Comparison of ENCODE assay signal across 7 cellular contexts in the genomic region with DNA sequence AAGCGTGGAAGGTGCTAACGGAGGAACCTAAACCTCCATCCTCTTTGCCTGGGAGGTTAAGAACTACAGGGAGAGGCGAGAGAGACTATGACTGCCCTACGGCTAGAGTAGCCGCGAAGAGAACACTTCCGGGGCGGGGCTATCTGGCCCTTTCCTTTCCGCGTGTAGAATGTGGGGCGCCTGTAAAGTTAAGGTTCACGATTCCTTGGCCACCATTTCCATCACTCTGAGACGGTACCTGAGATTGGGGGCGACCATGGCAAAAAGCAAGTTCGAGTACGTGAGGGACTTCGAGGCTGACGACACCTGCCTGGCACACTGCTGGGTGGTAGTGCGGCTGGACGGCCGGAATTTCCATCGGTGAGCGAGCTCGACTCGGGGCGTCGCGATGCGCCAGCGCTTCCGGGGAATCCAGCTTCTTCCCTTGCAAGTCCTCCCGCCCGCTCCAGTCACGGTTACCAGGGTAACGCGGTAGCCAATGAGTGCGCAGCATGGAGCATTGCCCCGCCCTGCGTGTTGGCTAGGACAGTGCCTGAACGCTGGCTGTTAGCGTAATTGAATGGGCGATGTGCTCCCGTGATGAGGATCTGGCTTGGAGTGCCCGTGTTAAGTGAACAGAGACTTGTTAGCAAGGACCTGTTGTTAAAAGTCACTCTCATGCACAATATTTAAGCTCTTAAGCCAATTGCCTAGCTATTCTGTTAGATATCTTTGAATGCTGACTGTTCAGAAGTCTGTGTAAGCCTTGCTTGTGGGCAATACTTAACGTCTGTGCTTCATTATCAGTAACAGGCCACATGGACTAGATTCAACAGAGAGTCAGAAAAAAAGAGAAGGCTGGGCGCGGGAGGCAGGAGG. TPM values are rescaled to one million over a fixed set of nuclear protein-coding genes. Genes with fewer than 3 reads are reported as not detected.
DNase-seq lines count a peak whose midpoint lies in the region; ATAC-seq and TF ChIP-seq lines count a peak whose summit lies in the region.

A gene (plus strand): TSS at position 149 of the 858 bp plus-strand sequence. CDS start 21 bp downstream, at position 170.

- TF ChIP-seq CTCF in hepatocyte (IDR thresholded peaks at IDR 0.05; ENCODE audit: poor library complexity) = no peak

- peak within 1 kb of the TSS; percentile 65 for H2AFZ ChIP-seq in hepatocyte

- peak within 1 kb of the TSS; percentile 84 for H3K4me2 ChIP-seq in hepatocyte

- no peaks in the 10 kb centered on the region for H4K20me1 ChIP-seq in hepatocyte (ENCODE audit: insufficient read depth, poor library complexity, severe bottlenecking)

- no peaks in the 10 kb centered on the region for H3K9me2 ChIP-seq in hepatocyte (replicated peaks; ENCODE audit: insufficient read depth)

- H3K79me2 ChIP-seq in hepatocyte = peaks cover 6% of the 10 kb centered on the region

- no peaks in the 10 kb centered on the region for H3K4me1 ChIP-seq in hepatocyte (ENCODE audit: insufficient read depth)

- H3K27me3 ChIP-seq in hepatocyte = no peaks in the 10 kb centered on the region

- ATAC-seq in GM18508 (IDR thresholded peaks at IDR 0.05; ENCODE audit: insufficient read depth, unreplicated experiment) (peak; percentile 70), HG03025 (IDR thresholded peaks at IDR 0.05; ENCODE audit: low FRiP score, unreplicated experiment) (peak; percentile 89)

- DNase-seq in NCI-H2081 (lab: John Stamatoyannopoulos, UW) (peak; percentile 94 to 99), T1000 (lab: John Stamatoyannopoulos, UW) (peak; percentile 91), astrocyte of the hippocampus (ENCODE audit: low read depth, low spot score) (peak; percentile 98), hepatocyte (ENCODE audit: low spot score) (peak; percentile 99), retina (peak; percentile 100)

- H3K4me3 ChIP-seq in hepatocyte = peak within 1 kb of the TSS; percentile 48

- H3K36me3 ChIP-seq in hepatocyte (replicated peaks; ENCODE audit: insufficient read depth, low read depth) = no peaks in the 10 kb centered on the region

- no peaks in the 10 kb centered on the region for H3K9me3 ChIP-seq in hepatocyte (ENCODE audit: low read depth)

- peak within 1 kb of the TSS; percentile 92 for H3K27ac ChIP-seq in hepatocyte

- WGBS in hepatocyte (ENCODE audit: low lambda C conversion rate, missing lambda C conversion rate) = 2% methylated on average over 47 of the region's 47 CpGs

RNA-seq across cellular contexts. Expression of the gene that starts here (rescaled TPM):
- total RNA-seq in hepatocyte = 10.2 and 16.2 TPM in 2 replicates
- 7.5 and 8.8 TPM in 2 replicates for polyA plus RNA-seq in hepatocyte

Comparison
In these comparisons a context has a peak if more than half of its experiments do, and no peak if none do; other contexts are left out.
1. Peak in every context shown above with its lines: DNase-seq, ATAC-seq, H3K4me3 ChIP-seq and H3K27ac ChIP-seq.